In the genomic region with DNA sequence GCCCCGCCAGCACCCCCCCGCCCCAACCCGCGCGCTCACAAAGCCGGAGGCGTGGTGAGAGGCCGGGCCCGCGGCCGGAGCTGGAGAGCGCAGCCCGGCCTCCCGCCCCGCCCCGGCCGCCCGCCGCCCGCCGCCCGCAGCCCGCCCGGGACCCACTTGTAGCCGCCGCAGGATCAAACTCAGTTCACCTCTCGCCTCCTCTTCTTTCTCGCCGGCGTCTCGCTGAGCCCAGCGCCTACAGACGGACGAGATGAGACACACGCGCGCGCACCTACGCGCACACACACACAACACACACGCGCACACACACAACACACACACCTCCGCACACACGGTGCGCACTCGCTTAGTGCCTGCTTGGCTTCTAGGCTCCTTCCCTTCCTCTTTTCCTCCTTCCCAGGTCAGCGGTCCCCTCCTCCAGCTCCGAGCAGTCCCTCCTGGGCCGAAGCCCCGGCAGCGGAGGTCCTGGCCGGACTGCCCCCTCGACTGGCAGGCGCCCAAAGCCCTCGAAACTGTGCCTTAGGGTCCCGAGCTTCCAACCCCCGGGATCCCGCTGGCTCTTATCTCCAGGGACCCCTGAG, we compare ENCODE assay signal across 8 cellular contexts. TPM values are rescaled to one million over a fixed set of nuclear protein-coding genes. Genes with fewer than 3 reads are reported as not detected.
DNase-seq lines count a peak whose midpoint lies in the region; ATAC-seq and TF ChIP-seq lines count a peak whose summit lies in the region.

No MANE protein-coding gene starts in this region.

- no peak overlapping the region for H2BK120ac ChIP-seq in mesendoderm (ENCODE audit: low read depth, low read length)

- H3K4me2 ChIP-seq in mesendoderm (ENCODE audit: low read length), result peak overlapping the region; percentile 94

- peak overlapping the region; percentile 56 for H3K9ac ChIP-seq in mesendoderm (ENCODE audit: low read length)

- no peak overlapping the region for H2BK15ac ChIP-seq in mesendoderm (replicated peaks; ENCODE audit: low read depth)

- no peaks in the 10 kb centered on the region for H3K79me1 ChIP-seq in mesendoderm (ENCODE audit: low read length)

- no peak overlapping the region for H2BK5ac ChIP-seq in mesendoderm (ENCODE audit: low read length)

- H3K27ac ChIP-seq in effector memory CD4-positive, alpha-beta T cell (ENCODE audit: insufficient read depth, low read length, poor library complexity, severe bottlenecking), result no peak overlapping the region
- H3K27ac ChIP-seq in mesendoderm (ENCODE audit: low read depth, low read length) (no peak overlapping the region), tibial nerve (peak overlapping the region in 1 of 4 donors; percentile 28)

- no peaks in the 10 kb centered on the region for H3K36me3 ChIP-seq in effector memory CD4-positive, alpha-beta T cell (ENCODE audit: control insufficient read depth, insufficient read depth, low read length)
- H3K36me3 ChIP-seq in mesendoderm (ENCODE audit: control insufficient read depth, insufficient read depth, low read length), result no peaks in the 10 kb centered on the region
- H3K36me3 ChIP-seq in tibial nerve, result no peaks in the 10 kb centered on the region

- no peak overlapping the region for H2AK5ac ChIP-seq in mesendoderm (ENCODE audit: low read length)

- no peak for TF ChIP-seq POLR2A in tibial nerve (IDR thresholded peaks at IDR 0.05)

- H3K79me2 ChIP-seq in mesendoderm (ENCODE audit: control insufficient read depth, insufficient read depth, low read length), result no peaks in the 10 kb centered on the region

- peak overlapping the region; percentile 42 for H3K4me3 ChIP-seq in effector memory CD4-positive, alpha-beta T cell (ENCODE audit: insufficient read depth, low read depth, low read length, poor library complexity, severe bottlenecking)
- peak overlapping the region; percentile 34 for H3K4me3 ChIP-seq in mesendoderm (ENCODE audit: low read length)
- peak overlapping the region; percentile 26 to 56 (median 43) for H3K4me3 ChIP-seq in tibial nerve

- no peak for TF ChIP-seq CTCF in tibial nerve (IDR thresholded peaks at IDR 0.05)

- H3K27me3 ChIP-seq in effector memory CD4-positive, alpha-beta T cell (replicated peaks; ENCODE audit: control insufficient read depth, insufficient read depth, low read length, poor library complexity, severe bottlenecking), result peaks cover 47% of the 10 kb centered on the region
- H3K27me3 ChIP-seq in mesendoderm (ENCODE audit: insufficient read depth, low read length, poor library complexity), result peaks cover 33% of the 10 kb centered on the region
- H3K27me3 ChIP-seq in tibial nerve, result peaks cover 2 to 63% of the 10 kb centered on the region in 2 donors

- DNase-seq in NCI-H82 (lab: John Stamatoyannopoulos, UW), result peak; percentile 21
- no peak for DNase-seq in NCI-H82 treated with DMSO at 0.1 percent for 48 hours (lab: John Stamatoyannopoulos, UW; ENCODE audit: unreplicated experiment)
- DNase-seq in SW480 (ENCODE audit: low spot score), result peak; percentile 32
- no peak for DNase-seq in effector memory CD4-positive, alpha-beta T cell
- peak; percentile 56 for DNase-seq in mesendoderm
- DNase-seq in tibial nerve (ENCODE audit: low spot score in 2 of 2), result peak in 1 of 2 donors; percentile 42

- no peak for ATAC-seq in GM21526 (IDR thresholded peaks at IDR 0.05; ENCODE audit: low FRiP score, unreplicated experiment)
- no peak for ATAC-seq in HG03025 (IDR thresholded peaks at IDR 0.05; ENCODE audit: low FRiP score, unreplicated experiment)

- H3K9me3 ChIP-seq in effector memory CD4-positive, alpha-beta T cell (ENCODE audit: control insufficient read depth, low read length), result no peaks in the 10 kb centered on the region
- H3K9me3 ChIP-seq in tibial nerve, result no peaks in the 10 kb centered on the region

- no CpG with 5 or more reads among the region's 58 CpGs for WGBS in mesendoderm (ENCODE audit: extremely low coverage, insufficient coverage, low lambda C conversion rate)
- WGBS in tibial nerve, 2 donors, result 0% methylated on average over 38 to 40 of the region's 58 CpGs

- no peak for TF ChIP-seq EP300 in tibial nerve (IDR thresholded peaks at IDR 0.05)

- peaks cover 33% of the 10 kb centered on the region for H3K4me1 ChIP-seq in effector memory CD4-positive, alpha-beta T cell (ENCODE audit: control insufficient read depth, insufficient read depth, low read length, poor library complexity, severe bottlenecking)
- H3K4me1 ChIP-seq in mesendoderm (ENCODE audit: control insufficient read depth, low read depth, low read length), result no peaks in the 10 kb centered on the region
- peaks cover 0 to 63% (median 43%) of the 10 kb centered on the region in 4 donors for H3K4me1 ChIP-seq in tibial nerve

- peak overlapping the region; percentile 80 for H3K56ac ChIP-seq in mesendoderm (ENCODE audit: low read length)

- H3K18ac ChIP-seq in mesendoderm (ENCODE audit: low read length), result no peak overlapping the region

- H3K4ac ChIP-seq in mesendoderm (ENCODE audit: low read depth, low read length), result no peak overlapping the region

- H4K5ac ChIP-seq in mesendoderm (ENCODE audit: low read length), result no peak overlapping the region

- no peak overlapping the region for H4K8ac ChIP-seq in mesendoderm (ENCODE audit: low read depth, low read length)

- peak overlapping the region; percentile 29 for H3K23ac ChIP-seq in mesendoderm (ENCODE audit: low read length)

RNA-seq across cellular contexts. Expression of gene CYP26B1, which starts 1.4 kb away (rescaled TPM):
- polyA plus RNA-seq in mesendoderm (2013, experiment 1 of 2), result 0.15 TPM
- 0.13 TPM for polyA plus RNA-seq in mesendoderm (2013, experiment 2 of 2)
- 10 to 100 TPM; 14.4 to 37.7 (median 34.2) TPM for total RNA-seq in tibial nerve

Comparison
In these comparisons a context has a peak if more than half of its experiments do, and no peak if none do; other contexts are left out.
1. DNase-seq: peak in NCI-H82 (single experiment), SW480 (single experiment) and mesendoderm (single experiment); none in NCI-H82 treated with DMSO at 0.1 percent for 48 hours (single experiment) and effector memory CD4-positive, alpha-beta T cell (0 of 3).
2. Peak in every context shown above with its lines, with median percentiles within 50 percentile points of each other: H3K4me3 ChIP-seq.